ENCODE assay signal across 8 cellular contexts in the genomic region with DNA sequence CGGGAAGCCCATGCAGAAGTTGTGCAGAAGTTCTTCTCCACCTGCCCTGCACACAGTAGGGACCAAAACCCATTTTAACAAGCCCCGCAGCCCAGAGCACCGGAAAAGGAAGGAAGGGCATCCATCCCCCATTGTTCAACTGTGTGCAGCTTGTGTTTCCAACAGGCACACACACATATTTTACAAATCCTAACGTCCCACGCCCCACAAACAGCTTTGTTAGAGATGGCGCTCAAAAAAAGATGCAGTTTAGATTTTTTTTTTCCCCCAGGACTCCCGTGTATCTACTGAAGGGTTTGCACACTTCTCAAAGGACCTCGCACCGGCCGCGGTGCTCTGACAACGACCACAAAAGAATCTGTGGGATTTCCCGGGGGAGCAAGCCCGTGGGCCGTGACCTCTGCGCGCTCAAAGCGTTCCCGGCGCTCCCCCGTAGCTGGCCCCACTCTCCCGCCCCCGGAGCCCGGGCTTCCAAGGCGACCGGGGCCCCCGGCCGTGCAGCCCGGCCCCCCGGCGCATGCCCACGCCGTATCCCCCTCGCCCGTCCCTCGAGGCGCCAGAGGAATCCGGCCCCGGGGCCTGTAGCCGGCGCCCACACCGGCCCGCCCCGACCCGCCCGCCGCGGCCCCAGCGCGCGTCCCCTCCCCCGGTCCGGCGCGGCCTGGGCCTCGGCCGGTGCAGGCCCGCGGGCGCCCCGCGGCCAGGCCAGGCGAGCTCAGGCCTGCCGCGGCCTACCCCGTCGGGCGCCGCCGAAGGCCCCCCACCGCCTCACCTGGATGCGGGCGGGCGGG. TPM values are rescaled to one million over a fixed set of nuclear protein-coding genes. Genes with fewer than 3 reads are reported as not detected.
DNase-seq lines count a peak whose midpoint lies in the region; ATAC-seq and TF ChIP-seq lines count a peak whose summit lies in the region.

No MANE protein-coding gene starts in this region.

- intact Hi-C loops in esophagus muscularis mucosa (cut with DNase I): loop anchor here (5.0 to 10.0 kb wide), 2 partner anchors 63 to 250 kb away; a partner anchor contains a TSS

- peak overlapping the region; percentile 23 for H3K27ac ChIP-seq in CD4-positive, CD25-positive, alpha-beta regulatory T cell (ENCODE audit: insufficient read depth, low read length, poor library complexity, severe bottlenecking)
- H3K27ac ChIP-seq in esophagus muscularis mucosa (replicated peaks in 1 of 4) (peak overlapping the region; percentile 76 to 88 (median 85)), neutrophil (peak overlapping the region; percentile 46)

- no peak for TF ChIP-seq POLR2A in esophagus muscularis mucosa (IDR thresholded peaks at IDR 0.05; ENCODE audit: low read depth)

- peak in 1 of 2 donors; percentile 18 for ATAC-seq in CD4-positive, CD25-positive, alpha-beta regulatory T cell (ENCODE audit: low read depth in 2 of 2)
- ATAC-seq in GM19467 (IDR thresholded peaks at IDR 0.05; ENCODE audit: unreplicated experiment): peak; percentile 20

- peak overlapping the region in 2 of 3 donors; percentile 92 to 96 for H3K27ac Mint-ChIP-seq in CD4-positive, CD25-positive, alpha-beta regulatory T cell

- 2% methylated on average over 9 of the region's 74 CpGs for WGBS in esophagus muscularis mucosa

- peaks cover 45% of the 10 kb centered on the region for H3K4me1 ChIP-seq in CD4-positive, CD25-positive, alpha-beta regulatory T cell (ENCODE audit: control insufficient read depth, insufficient read depth, low read length, poor library complexity, severe bottlenecking)
- H3K4me1 ChIP-seq in esophagus muscularis mucosa (peaks cover 47 to 64% (median 57%) of the 10 kb centered on the region in 4 donors), neutrophil (ENCODE audit: control insufficient read depth in 1 of 2, insufficient read depth in 1 of 2, low read depth in 1 of 2, low read length in 1 of 2) (peaks cover 29 to 31% of the 10 kb centered on the region in 2 experiments)

- DNase-seq in CD4-positive, CD25-positive, alpha-beta regulatory T cell: peak; percentile 12 to 46 (median 12)
- DNase-seq in HT-29 (ENCODE audit: low spot score) (peak; percentile 7), esophagus muscularis mucosa (ENCODE audit: extremely low spot score) (no peak), midbrain (lab: John Stamatoyannopoulos, UW) (no peak), mesenteric fat pad (ENCODE audit: low spot score) (no peak)
- DNase-seq in activated CD4-positive, alpha-beta T cell treated with anti-CD3 and anti-CD28 coated beads, Interleukin-2, amount 50 U/mL, for 48 hours: peak; percentile 25 to 44

- no peaks in the 10 kb centered on the region for H3K36me3 Mint-ChIP-seq in CD4-positive, CD25-positive, alpha-beta regulatory T cell

- no peak for TF ChIP-seq CTCF in esophagus muscularis mucosa (IDR thresholded peaks at IDR 0.05)
- TF ChIP-seq CTCF in neutrophil (IDR thresholded peaks at IDR 0.05): no peak

- H3K36me3 ChIP-seq in CD4-positive, CD25-positive, alpha-beta regulatory T cell (ENCODE audit: control insufficient read depth, insufficient read depth, low read length): no peaks in the 10 kb centered on the region
- H3K36me3 ChIP-seq in esophagus muscularis mucosa: peaks cover 0 to 9% (median 2%) of the 10 kb centered on the region in 4 donors
- no peaks in the 10 kb centered on the region for H3K36me3 ChIP-seq in neutrophil

- peak overlapping the region; percentile 72 for H3K4me3 ChIP-seq in CD4-positive, CD25-positive, alpha-beta regulatory T cell (ENCODE audit: low read depth, low read length)
- H3K4me3 ChIP-seq in esophagus muscularis mucosa (peak overlapping the region; percentile 84 to 95 (median 86)), neutrophil (ENCODE audit: low read depth in 1 of 2, low read length in 1 of 2) (peak overlapping the region; percentile 56 to 62)

- H3K9me3 Mint-ChIP-seq in CD4-positive, CD25-positive, alpha-beta regulatory T cell: no peaks in the 10 kb centered on the region

- peak overlapping the region; percentile 66 to 94 (median 92) for H3K4me3 Mint-ChIP-seq in CD4-positive, CD25-positive, alpha-beta regulatory T cell

- no peaks in the 10 kb centered on the region for H3K9me3 ChIP-seq in CD4-positive, CD25-positive, alpha-beta regulatory T cell (ENCODE audit: control insufficient read depth in 2 of 2, low read length in 2 of 2)
- H3K9me3 ChIP-seq in esophagus muscularis mucosa (no peaks in the 10 kb centered on the region), neutrophil (no peaks in the 10 kb centered on the region)

- H3K27me3 ChIP-seq in CD4-positive, CD25-positive, alpha-beta regulatory T cell (ENCODE audit: control insufficient read depth, insufficient read depth, low read length): no peaks in the 10 kb centered on the region
- H3K27me3 ChIP-seq in esophagus muscularis mucosa (no peaks in the 10 kb centered on the region), neutrophil (no peaks in the 10 kb centered on the region)

- peaks cover 18 to 48% (median 30%) of the 10 kb centered on the region in 4 donors for H3K4me1 Mint-ChIP-seq in CD4-positive, CD25-positive, alpha-beta regulatory T cell

- no peaks in the 10 kb centered on the region for H3K27me3 Mint-ChIP-seq in CD4-positive, CD25-positive, alpha-beta regulatory T cell

- TF ChIP-seq EP300 in esophagus muscularis mucosa (IDR thresholded peaks at IDR 0.05): no peak

RNA-seq across cellular contexts. Expression of a gene that starts 0.5 kb away (rescaled TPM):
- total RNA-seq in CD4-positive, CD25-positive, alpha-beta regulatory T cell: 39.6 TPM
- 10 to 100 TPM; 48.0 to 52.0 (median 49.2) TPM for polyA plus RNA-seq in CD4-positive, CD25-positive, alpha-beta regulatory T cell
- total RNA-seq in HT-29 (2014; rRNA removed; shearing (Covaris generic)): 42.3 and 50.8 TPM in 2 replicates
- total RNA-seq in esophagus muscularis mucosa (10 to 100 TPM; 27.0 to 49.1 (median 38.3) TPM), mesenteric fat pad (60.2 TPM)

RNA-seq across cellular contexts. Expression of a gene that starts 47.6 kb away (rescaled TPM):
- not detected for total RNA-seq in CD4-positive, CD25-positive, alpha-beta regulatory T cell
- polyA plus RNA-seq in CD4-positive, CD25-positive, alpha-beta regulatory T cell: under 1 TPM in 1 of 4 donors, not detected in 3; 0.48 TPM
- total RNA-seq in HT-29 (2014; rRNA removed; shearing (Covaris generic)): not detected in 2 replicates
- total RNA-seq in esophagus muscularis mucosa (not detected), mesenteric fat pad (not detected)

Comparison
In these comparisons a context has a peak if more than half of its experiments do, and no peak if none do; other contexts are left out.
1. DNase-seq: peak in CD4-positive, CD25-positive, alpha-beta regulatory T cell (3 of 3), HT-29 (single experiment) and activated CD4-positive, alpha-beta T cell treated with anti-CD3 and anti-CD28 coated beads, Interleukin-2, amount 50 U/mL, for 48 hours (2 of 2); none in esophagus muscularis mucosa (single experiment), midbrain (single experiment) and mesenteric fat pad (single experiment).
2. H3K27ac ChIP-seq: peak in every context shown above with its lines; median percentile 85 in esophagus muscularis mucosa; 46 in neutrophil; 23 in CD4-positive, CD25-positive, alpha-beta regulatory T cell.
3. Peak in every context shown above with its lines, with median percentiles within 50 percentile points of each other: H3K4me3 ChIP-seq.